11 cellular contexts compared by ENCODE assay signal in the genomic region with DNA sequence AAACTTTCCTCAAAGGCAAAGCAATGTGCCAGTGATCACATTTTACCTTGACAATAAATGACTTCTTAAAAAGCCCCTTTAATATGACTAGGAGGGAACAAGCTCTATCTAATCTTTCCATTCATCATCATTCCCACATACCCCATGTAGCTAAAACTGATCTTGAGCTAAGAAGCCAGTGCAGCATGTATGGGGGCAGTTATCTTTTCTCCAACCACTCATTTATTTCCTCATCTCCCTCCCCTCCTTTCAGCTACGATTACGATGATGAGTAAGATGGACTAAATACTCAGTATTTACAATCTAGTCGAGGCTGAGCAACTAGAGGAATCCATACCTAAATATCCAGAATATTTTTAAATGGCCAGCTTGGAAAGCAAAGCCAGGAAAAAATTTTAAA. TPM values are rescaled to one million over a fixed set of nuclear protein-coding genes. Genes with fewer than 3 reads are reported as not detected.
A peak's percentile ranks its signal among the peaks of the same experiment; 100 is the strongest.
DNase-seq lines count a peak whose midpoint lies in the region; ATAC-seq and TF ChIP-seq lines count a peak whose summit lies in the region.
"Had no signal": no experiment of that assay in that cellular context is flagged by ENCODE, and none has a peak within 500 bp of the region (broad histone marks: within the 10 kb centered on the region; RNA-seq: fewer than 3 reads in every experiment).

No MANE protein-coding gene starts in this region.

- no peaks in the 10 kb centered on the region for H3K36me3 ChIP-seq in vagina
- H3K36me3 ChIP-seq: esophagus squamous epithelium, MG63 had no signal

- H3K27me3 ChIP-seq in vagina: no peaks in the 10 kb centered on the region
- H3K27me3 ChIP-seq: esophagus squamous epithelium, MG63 had no signal

- intact Hi-C loops in vagina (cut with DNase I): loop anchor here (10.0 kb wide), 1 partner anchor 52 kb away; no protein-coding TSS in a partner anchor

- H3K4me3 Mint-ChIP-seq in activated naive CD4-positive, alpha-beta T cell treated with anti-CD3 and anti-CD28 coated beads, Interleukin-2, amount 50 U/mL, for 24 hours: peak overlapping the region; percentile 47
- H3K4me3 Mint-ChIP-seq in activated naive CD8-positive, alpha-beta T cell treated with anti-CD3 and anti-CD28 coated beads for 36 hours: no peak overlapping the region
- no peak overlapping the region for H3K4me3 Mint-ChIP-seq in memory B cell
- H3K4me3 Mint-ChIP-seq: nephron had no signal

- H3K27ac ChIP-seq in vagina: peak overlapping the region; percentile 15

- no peak for ATAC-seq in memory B cell (ENCODE audit: low read depth)
- ATAC-seq in HG03457 (IDR thresholded peaks at IDR 0.05; ENCODE audit: unreplicated experiment): no peak
- no peak for ATAC-seq in HG02840 (IDR thresholded peaks at IDR 0.05; ENCODE audit: low FRiP score, unreplicated experiment)

- no peak overlapping the region for H3K4me3 ChIP-seq in vagina
- H3K4me3 ChIP-seq: esophagus squamous epithelium, MG63 had no signal

- DNase-seq in activated naive CD4-positive, alpha-beta T cell treated with Interleukin-2 at 50 U/mL for 16 hours: no peak
- DNase-seq in activated naive CD8-positive, alpha-beta T cell treated with anti-CD3 and anti-CD28 coated beads for 36 hours: no peak
- DNase-seq in memory B cell (ENCODE audit: low spot score in 2 of 2) (no peak), vagina (ENCODE audit: extremely low spot score in 2 of 2) (no peak), superior temporal gyrus (ENCODE audit: extremely low spot score) (no peak)
- DNase-seq: esophagus squamous epithelium, MG63 had no signal

- no peaks in the 10 kb centered on the region for H3K9me3 ChIP-seq in vagina
- H3K9me3 ChIP-seq: esophagus squamous epithelium, MG63 had no signal

- TF ChIP-seq CTCF in vagina (IDR thresholded peaks at IDR 0.05): no peak

- H3K9me3 Mint-ChIP-seq in activated naive CD4-positive, alpha-beta T cell treated with anti-CD3 and anti-CD28 coated beads, Interleukin-2, amount 50 U/mL, for 24 hours: no peaks in the 10 kb centered on the region
- no peaks in the 10 kb centered on the region for H3K9me3 Mint-ChIP-seq in activated naive CD8-positive, alpha-beta T cell treated with anti-CD3 and anti-CD28 coated beads for 36 hours
- H3K9me3 Mint-ChIP-seq in memory B cell: no peaks in the 10 kb centered on the region
- H3K9me3 Mint-ChIP-seq: nephron had no signal

- no peak for TF ChIP-seq POLR2A in vagina (IDR thresholded peaks at IDR 0.05)

- H3K4me1 Mint-ChIP-seq in activated naive CD4-positive, alpha-beta T cell treated with anti-CD3 and anti-CD28 coated beads, Interleukin-2, amount 50 U/mL, for 24 hours: peaks cover 86% of the 10 kb centered on the region
- H3K4me1 Mint-ChIP-seq in activated naive CD8-positive, alpha-beta T cell treated with anti-CD3 and anti-CD28 coated beads for 36 hours: peaks cover 49% of the 10 kb centered on the region
- H3K4me1 Mint-ChIP-seq in memory B cell: peaks cover 31% of the 10 kb centered on the region

- peaks cover 1% of the 10 kb centered on the region for H3K36me3 Mint-ChIP-seq in activated naive CD4-positive, alpha-beta T cell treated with anti-CD3 and anti-CD28 coated beads, Interleukin-2, amount 50 U/mL, for 24 hours
- peaks cover 1% of the 10 kb centered on the region for H3K36me3 Mint-ChIP-seq in activated naive CD8-positive, alpha-beta T cell treated with anti-CD3 and anti-CD28 coated beads for 36 hours
- no peaks in the 10 kb centered on the region for H3K36me3 Mint-ChIP-seq in memory B cell

- no peaks in the 10 kb centered on the region for H3K27me3 Mint-ChIP-seq in activated naive CD4-positive, alpha-beta T cell treated with anti-CD3 and anti-CD28 coated beads, Interleukin-2, amount 50 U/mL, for 24 hours
- H3K27me3 Mint-ChIP-seq in activated naive CD8-positive, alpha-beta T cell treated with anti-CD3 and anti-CD28 coated beads for 36 hours: no peaks in the 10 kb centered on the region
- no peaks in the 10 kb centered on the region for H3K27me3 Mint-ChIP-seq in memory B cell

- H3K27ac Mint-ChIP-seq in activated naive CD4-positive, alpha-beta T cell treated with anti-CD3 and anti-CD28 coated beads, Interleukin-2, amount 50 U/mL, for 24 hours: peak overlapping the region; percentile 98
- peak overlapping the region; percentile 54 for H3K27ac Mint-ChIP-seq in activated naive CD8-positive, alpha-beta T cell treated with anti-CD3 and anti-CD28 coated beads for 36 hours
- peak overlapping the region; percentile 60 for H3K27ac Mint-ChIP-seq in memory B cell
- H3K27ac Mint-ChIP-seq: nephron had no signal

- H3K4me1 ChIP-seq in vagina: peaks cover 67% of the 10 kb centered on the region

RNA-seq across cellular contexts. Expression of gene PNO1, which starts 35.5 kb away (rescaled TPM):
- 10 to 100 TPM; 37.8 to 42.4 TPM for total RNA-seq in activated naive CD8-positive, alpha-beta T cell treated with anti-CD3 and anti-CD28 coated beads for 36 hours
- 9.3 TPM for total RNA-seq in vagina

RNA-seq across cellular contexts. Expression of gene PPP3R1, which starts 59.2 kb away (rescaled TPM):
- 10 to 100 TPM; 80.8 to 93.2 TPM for total RNA-seq in activated naive CD8-positive, alpha-beta T cell treated with anti-CD3 and anti-CD28 coated beads for 36 hours
- total RNA-seq in vagina: 28.2 TPM
